ENCODE assay signal across 8 cellular contexts in genomic region chr16:27315333-27316037, GRCh38. TPM values are rescaled to one million over a fixed set of nuclear protein-coding genes. Genes with fewer than 3 reads are reported as not detected.
A peak's percentile ranks its signal among the peaks of the same experiment; 100 is the strongest.
DNase-seq lines count a peak whose midpoint lies in the region; ATAC-seq and TF ChIP-seq lines count a peak whose summit lies in the region.

No MANE protein-coding gene starts in this region.

- no peak overlapping the region for H2AFZ ChIP-seq in DND-41 (ENCODE audit: low read depth, low read length)
- H2AFZ ChIP-seq in PC-9: no peak overlapping the region

- no TSS peak for BruUV-seq in PC-9 (replicated peaks; lab: Mats Ljungman, UMichigan)

- H3K79me2 ChIP-seq in DND-41 (ENCODE audit: insufficient read depth, low read length) (peaks cover 67% of the 10 kb centered on the region), PC-9 (ENCODE audit: low read depth) (peaks cover 66% of the 10 kb centered on the region)

- no peaks in the 10 kb centered on the region for H3K9me2 ChIP-seq in PC-9 (ENCODE audit: insufficient read depth)

- peaks cover 62% of the 10 kb centered on the region for H3K4me1 Mint-ChIP-seq in activated naive CD8-positive, alpha-beta T cell treated with anti-CD3 and anti-CD28 coated beads for 36 hours

- CTCF ChIA-PET in PC-9 (lab: Charles Lee): interaction anchor here (0.8 to 1.0 kb wide), 2 partner anchors 11 to 51 kb away, joined by 4 read pairs; no protein-coding TSS in a partner anchor
- CTCF ChIA-PET in GM10248 (lab: Yijun Ruan, JAX): interaction anchor here (0.8 to 2.1 kb wide), 3 partner anchors 22 to 88 kb away, joined by 3 to 7 read pairs (median 3); no protein-coding TSS in a partner anchor

- peak overlapping the region; percentile 99 for H3K27ac Mint-ChIP-seq in activated naive CD8-positive, alpha-beta T cell treated with anti-CD3 and anti-CD28 coated beads for 36 hours

- peak overlapping the region; percentile 65 for H3K27ac ChIP-seq in DND-41 (ENCODE audit: low read length)
- peak overlapping the region; percentile 98 for H3K27ac ChIP-seq in PC-9
- H3K27ac ChIP-seq in spleen: peak overlapping the region; percentile 95 to 100 (median 98)

- H4K20me1 ChIP-seq in DND-41 (ENCODE audit: insufficient read depth, low read length) (peaks cover 29% of the 10 kb centered on the region), PC-9 (ENCODE audit: insufficient read depth) (no peaks in the 10 kb centered on the region)

- H3K4me2 ChIP-seq in DND-41 (ENCODE audit: insufficient read depth, low read length) (peak overlapping the region; percentile 96), PC-9 (peak overlapping the region; percentile 91)

- peak overlapping the region; percentile 98 for H3K4me3 Mint-ChIP-seq in activated naive CD8-positive, alpha-beta T cell treated with anti-CD3 and anti-CD28 coated beads for 36 hours

- DNase-seq in DND-41: peak; percentile 30
- DNase-seq in PC-9: peak; percentile 90 to 99
- DNase-seq in activated naive CD8-positive, alpha-beta T cell treated with anti-CD3 and anti-CD28 coated beads for 36 hours: peak; percentile 67
- peak; percentile 47 for DNase-seq in left ventricle myocardium superior
- peak; percentile 89 for DNase-seq in spleen
- no peak for DNase-seq in GM10248 (ENCODE audit: extremely low spot score)
- no peak for DNase-seq in NCI-H82 (lab: John Stamatoyannopoulos, UW)
- DNase-seq in NCI-H1105 treated with DMSO at 0.1 percent for 48 hours (lab: John Stamatoyannopoulos, UW): no peak

- no peak for TF ChIP-seq POLR2A in spleen (IDR thresholded peaks at IDR 0.05)

- H3K36me3 ChIP-seq in DND-41 (ENCODE audit: insufficient read depth, low read length) (peaks cover 7% of the 10 kb centered on the region; the same call in 1 of the 2 replicates), PC-9 (ENCODE audit: low read depth) (no peaks in the 10 kb centered on the region), spleen (peaks cover 0 to 14% (median 0%) of the 10 kb centered on the region in 6 donors)

- TF ChIP-seq CTCF in DND-41 (IDR thresholded peaks at IDR 0.05; ENCODE audit: borderline replicate concordance, extremely low read depth, low read length, poor library complexity, severe bottlenecking): peak; percentile 17
- TF ChIP-seq CTCF in PC-9 (conservative IDR thresholded peaks at IDR 0.05): no peak; the same call in 1 of the 2 replicates
- TF ChIP-seq CTCF in spleen (IDR thresholded peaks at IDR 0.05 in 8 of 11, conservative IDR thresholded peaks at IDR 0.05 in 3 of 11): peak in 4 of 11 experiments; percentile 8 to 49 (median 18)
- no peak for TF ChIP-seq CTCF in GM10248 (IDR thresholded peaks at IDR 0.05; ENCODE audit: control extremely low read depth, extremely low read depth, low read depth, missing control alignments)

- peak overlapping the region; percentile 99 for H3K9ac ChIP-seq in DND-41 (ENCODE audit: low read depth, low read length)

- no peaks in the 10 kb centered on the region for H3K9me3 Mint-ChIP-seq in activated naive CD8-positive, alpha-beta T cell treated with anti-CD3 and anti-CD28 coated beads for 36 hours

- WGBS in spleen, 5 donors: 21 to 46% (median 26%) methylated on average over 9 of the region's 9 CpGs

- no peaks in the 10 kb centered on the region for H3K27me3 ChIP-seq in DND-41 (ENCODE audit: insufficient read depth, low read length, poor library complexity)
- no peaks in the 10 kb centered on the region for H3K27me3 ChIP-seq in PC-9 (ENCODE audit: insufficient read depth, low read depth)
- H3K27me3 ChIP-seq in spleen (replicated peaks in 1 of 7): no peaks in the 10 kb centered on the region

- peak overlapping the region; percentile 13 to 86; a peak in 3 of 4 replicates for H3K4me3 ChIP-seq in DND-41 (ENCODE audit: low read depth in 1 of 2, low read length in 2 of 2)
- peak overlapping the region; percentile 91 for H3K4me3 ChIP-seq in PC-9
- peak overlapping the region; percentile 62 to 85 (median 80) for H3K4me3 ChIP-seq in spleen

- no peak for ATAC-seq in DND-41 (ENCODE audit: insufficient read depth, low read depth)
- ATAC-seq in left ventricle myocardium superior: peak; percentile 44

- peaks cover 56% of the 10 kb centered on the region for H3K4me1 ChIP-seq in DND-41 (ENCODE audit: insufficient read depth, low read length)
- H3K4me1 ChIP-seq in PC-9 (replicated peaks; ENCODE audit: insufficient read depth): peaks cover 65% of the 10 kb centered on the region
- H3K4me1 ChIP-seq in spleen: peaks cover 50 to 93% (median 77%) of the 10 kb centered on the region in 6 donors

- intact Hi-C loops in PC-9 (cut with micrococcal nuclease; ENCODE audit: unreplicated experiment): loop anchor here (1.0 to 2.0 kb wide), 3 partner anchors 12 to 49 kb away; partner anchors contain the start of gene NSMCE1
- intact Hi-C loops in left ventricle myocardium superior (cut with micrococcal nuclease): no loop called here
- intact Hi-C loops in spleen (cut with DNase I; ENCODE audit: low total_unique reads): loop anchor here (10.0 kb wide), 1 partner anchor 51 kb away; the partner anchor contains the start of gene NSMCE1

- POLR2A ChIA-PET in PC-9 (lab: Charles Lee; ENCODE audit: unreplicated experiment): interaction anchor here (0.6 to 0.8 kb wide), 7 partner anchors 22 to 1281 kb away, joined by 3 to 13 read pairs (median 7); partner anchors contain the start of gene SULT1A2
- POLR2A ChIA-PET in GM10248 (lab: Yijun Ruan, JAX): interaction anchor here (0.6 kb wide), 1 partner anchor 8 kb away, joined by 7 read pairs; no protein-coding TSS in a partner anchor

- H3K36me3 Mint-ChIP-seq in activated naive CD8-positive, alpha-beta T cell treated with anti-CD3 and anti-CD28 coated beads for 36 hours: peaks cover 57% of the 10 kb centered on the region

- no peaks in the 10 kb centered on the region for H3K27me3 Mint-ChIP-seq in activated naive CD8-positive, alpha-beta T cell treated with anti-CD3 and anti-CD28 coated beads for 36 hours

- H3F3A ChIP-seq in PC-9 (ENCODE audit: insufficient read depth, low read depth): peaks cover 61% of the 10 kb centered on the region

- H3K9me3 ChIP-seq in DND-41 (ENCODE audit: insufficient read depth, low read length, severe bottlenecking) (no peaks in the 10 kb centered on the region), PC-9 (ENCODE audit: insufficient read depth, low read depth) (no peaks in the 10 kb centered on the region), spleen (no peaks in the 10 kb centered on the region)

RNA-seq across cellular contexts. Expression of gene IL4R, which starts 1.7 kb away (rescaled TPM):
- total RNA-seq in PC-9 (2021): 65.3 and 76.5 TPM in 2 replicates
- total RNA-seq in activated naive CD8-positive, alpha-beta T cell treated with anti-CD3 and anti-CD28 coated beads for 36 hours: 100 to 1,000 TPM; 183 to 190 TPM
- 9.8 TPM for total RNA-seq in left ventricle myocardium superior
- total RNA-seq in spleen: 100 to 1,000 TPM in 6 of 7 donors, 10 to 100 TPM in 1; 78.0 to 319 (median 215) TPM
- 10 to 100 TPM; 39.3 to 55.5 (median 48.9) TPM for polyA plus RNA-seq in spleen

RNA-seq across cellular contexts. Expression of gene NSMCE1, which starts 46.9 kb away (rescaled TPM):
- 114 and 121 TPM in 2 replicates for total RNA-seq in PC-9 (2021)
- total RNA-seq in activated naive CD8-positive, alpha-beta T cell treated with anti-CD3 and anti-CD28 coated beads for 36 hours: 100 to 1,000 TPM; 133 to 146 TPM
- total RNA-seq in left ventricle myocardium superior: 34.2 TPM
- 10 to 100 TPM; 18.4 to 41.4 (median 31.7) TPM for total RNA-seq in spleen
- polyA plus RNA-seq in spleen: 10 to 100 TPM; 37.9 to 79.0 (median 41.4) TPM

Comparison
In these comparisons a context has a peak if more than half of its experiments do, and no peak if none do; other contexts are left out.
1. DNase-seq: peak in DND-41 (single experiment), PC-9 (2 of 2), activated naive CD8-positive, alpha-beta T cell treated with anti-CD3 and anti-CD28 coated beads for 36 hours (single experiment), left ventricle myocardium superior (single experiment) and spleen (single experiment); none in GM10248 (single experiment), NCI-H82 (single experiment) and NCI-H1105 treated with DMSO at 0.1 percent for 48 hours (single experiment).
2. Peak in every context shown above with its lines, with median percentiles within 50 percentile points of each other: H3K27ac ChIP-seq and H3K4me3 ChIP-seq.